40 cellular contexts compared by ENCODE assay signal in genomic region chr6:161540532-161540931, GRCh38.
"Had no signal": no experiment of that assay in that cellular context is flagged by ENCODE, and none has a peak within 500 bp of the region (broad histone marks: within the 10 kb centered on the region; RNA-seq: fewer than 3 reads in every experiment).

No MANE protein-coding gene starts in this region.

- H3K9me3 ChIP-seq: ascending aorta, colonic mucosa had no signal

- ATAC-seq: activated CD4-positive, alpha-beta T cell treated with anti-CD3 and anti-CD28 coated beads for 36 hours; activated CD4-positive, CD25-positive, alpha-beta regulatory T cell treated with anti-CD3 and anti-CD28 coated beads, Interleukin-2, amount 50 U/mL, for 24 hours; activated CD8-positive, alpha-beta memory T cell treated with anti-CD3 and anti-CD28 coated beads, Interleukin-2, amount 10 ng/mL, durations not matched to agents 7 days and 5 days; activated CD8-positive, alpha-beta T cell treated with anti-CD3 and anti-CD28 coated beads, Interleukin-2, amount 10 ng/mL, durations not matched to agents 7 days and 5 days; activated naive CD8-positive, alpha-beta T cell treated with anti-CD3 and anti-CD28 coated beads, Interleukin-2, amount 50 U/mL, for 24 hours; activated T-cell treated with anti-CD3 and anti-CD28 coated beads, Interleukin-2, amount 50 U/mL, for 72 hours; activated T-helper 17 cell treated with anti-CD3 and anti-CD28 coated beads, Interleukin-2, amount 50 U/mL, for 72 hours; WTC11 had no signal

- H3K27me3 ChIP-seq: ascending aorta, cardiac muscle cell, colonic mucosa had no signal

- H3K36me3 Mint-ChIP-seq: activated CD8-positive, alpha-beta memory T cell treated with anti-CD3 and anti-CD28 coated beads, Interleukin-2, amount 10 ng/mL, durations not matched to agents 7 days and 5 days; activated naive CD8-positive, alpha-beta T cell treated with anti-CD3 and anti-CD28 coated beads, Interleukin-2, amount 10 ng/mL, durations not matched to agents 7 days and 5 days; brain; WTC11 had no signal

- FAIRE-seq: bronchial epithelial cell had no signal

- H3K27ac ChIP-seq: ascending aorta, cardiac muscle cell, colonic mucosa, WERI-Rb-1 had no signal

- DNase-seq: activated CD4-positive, alpha-beta memory T cell treated with anti-CD3 and anti-CD28 coated beads, Interleukin-2, amount 10 ng/mL, durations not matched to agents 7 days and 5 days; activated CD4-positive, alpha-beta T cell treated with anti-CD3 and anti-CD28 coated beads for 1 hour; activated CD4-positive, alpha-beta T cell treated with anti-CD3 and anti-CD28 coated beads for 36 hours; activated CD4-positive, alpha-beta T cell treated with anti-CD3 and anti-CD28 coated beads for 48 hours; activated CD4-positive, alpha-beta T cell treated with anti-CD3 and anti-CD28 coated beads, Interleukin-2, amount 10 ng/mL, durations not matched to agents 7 days and 5 days; activated CD4-positive, alpha-beta T cell treated with anti-CD3 and anti-CD28 coated beads, Interleukin-2, amount 50 U/mL, for 48 hours; activated CD4-positive, CD25-positive, alpha-beta regulatory T cell; activated CD8-positive, alpha-beta memory T cell treated with anti-CD3 and anti-CD28 coated beads for 24 hours; activated CD8-positive, alpha-beta memory T cell treated with anti-CD3 and anti-CD28 coated beads, Interleukin-2, amount 10 ng/mL, durations not matched to agents 7 days and 5 days; activated CD8-positive, alpha-beta memory T cell treated with anti-CD3 and anti-CD28 coated beads, Interleukin-2, amount 50 U/mL, for 48 hours; activated CD8-positive, alpha-beta T cell treated with anti-CD3 and anti-CD28 coated beads, Interleukin-2, amount 10 ng/mL, durations not matched to agents 7 days and 5 days; activated effector memory CD4-positive, alpha-beta T cell treated with anti-CD3 and anti-CD28 coated beads, Interleukin-2, amount 50 U/mL, for 16 hours; activated gamma-delta T cell treated with Interleukin-2 at 50 U/mL for 16 hours; activated naive CD4-positive, alpha-beta T cell; activated naive CD4-positive, alpha-beta T cell treated with anti-CD3 and anti-CD28 coated beads for 36 hours; activated naive CD4-positive, alpha-beta T cell treated with anti-CD3 and anti-CD28 coated beads, Interleukin-2, amount 50 U/mL, for 16 hours; activated naive CD8-positive, alpha-beta T cell treated with anti-CD3 and anti-CD28 coated beads, Interleukin-2, amount 10 ng/mL, durations not matched to agents 7 days and 5 days; activated naive CD8-positive, alpha-beta T cell treated with anti-CD3 and anti-CD28 coated beads, Interleukin-2, amount 50 U/mL, for 24 hours; activated T-cell treated with anti-CD3 and anti-CD28 coated beads, Interleukin-2, amount 50 U/mL, for 24 hours; activated T-cell treated with anti-CD3 and anti-CD28 coated beads, Interleukin-2, amount 50 U/mL, for 72 hours; amygdala; anterior cingulate cortex; caudate nucleus; cerebellar nuclear complex; colonic mucosa; T-helper 2 cell; T-helper 9 cell; WERI-Rb-1 had no signal

- H3K4me3 ChIP-seq: ascending aorta, cardiac muscle cell, colonic mucosa had no signal

- H3K9me3 Mint-ChIP-seq: activated CD4-positive, alpha-beta memory T cell treated with anti-CD3 and anti-CD28 coated beads, Interleukin-2, amount 10 ng/mL, durations not matched to agents 7 days and 5 days; activated CD4-positive, alpha-beta T cell treated with anti-CD3 and anti-CD28 coated beads, Interleukin-2, amount 10 ng/mL, durations not matched to agents 7 days and 5 days; activated naive CD4-positive, alpha-beta T cell treated with anti-CD3 and anti-CD28 coated beads for 36 hours; activated naive CD8-positive, alpha-beta T cell treated with anti-CD3 and anti-CD28 coated beads, Interleukin-2, amount 10 ng/mL, durations not matched to agents 7 days and 5 days; activated naive CD8-positive, alpha-beta T cell treated with anti-CD3 and anti-CD28 coated beads, Interleukin-2, amount 50 U/mL, for 24 hours; activated T-cell treated with anti-CD3 and anti-CD28 coated beads, Interleukin-2, amount 50 U/mL, for 24 hours; activated T-cell treated with anti-CD3 and anti-CD28 coated beads, Interleukin-2, amount 50 U/mL, for 72 hours; activated T-helper 1 cell treated with anti-CD3 and anti-CD28 coated beads, Interleukin-12 subunit alpha, Interleukin-12 subunit beta, Interleukin-2, Interleukin-4 antibody, amounts not matched to agents 30 ng/mL and 10 ng/mL and 1 ng/mL, durations not matched to agents 14 hours and 24 hours and 36 hours; brain; central memory CD8-positive, alpha-beta T cell; T-helper 1 cell treated with Interleukin-12 subunit alpha and Interleukin-12 subunit beta and Interleukin-4 antibody, amounts not matched to agents 30 μg/mL and 1 μg/mL, for 36 hours; T-helper 2 cell treated with Interferon-gamma antibody and Interleukin-4, amounts not matched to agents 5 μg/mL and 100 μg/mL, for 36 hours; WTC11 had no signal

- H3K27ac Mint-ChIP-seq: activated CD4-positive, alpha-beta memory T cell treated with anti-CD3 and anti-CD28 coated beads, Interleukin-2, amount 10 ng/mL, durations not matched to agents 7 days and 5 days; activated CD4-positive, alpha-beta T cell treated with anti-CD3 and anti-CD28 coated beads for 36 hours; activated CD4-positive, alpha-beta T cell treated with anti-CD3 and anti-CD28 coated beads, Interleukin-2, amount 10 ng/mL, durations not matched to agents 7 days and 5 days; activated CD8-positive, alpha-beta memory T cell treated with anti-CD3 and anti-CD28 coated beads, Interleukin-2, amount 10 ng/mL, durations not matched to agents 7 days and 5 days; activated CD8-positive, alpha-beta T cell treated with anti-CD3 and anti-CD28 coated beads, Interleukin-2, amount 10 ng/mL, durations not matched to agents 7 days and 5 days; activated naive CD4-positive, alpha-beta T cell treated with anti-CD3 and anti-CD28 coated beads for 36 hours; activated naive CD8-positive, alpha-beta T cell; activated naive CD8-positive, alpha-beta T cell treated with anti-CD3 and anti-CD28 coated beads, Interleukin-2, amount 10 ng/mL, durations not matched to agents 7 days and 5 days; activated naive CD8-positive, alpha-beta T cell treated with anti-CD3 and anti-CD28 coated beads, Interleukin-2, amount 50 U/mL, for 24 hours; activated T-cell treated with anti-CD3 and anti-CD28 coated beads, Interleukin-2, amount 50 U/mL, for 24 hours; activated T-cell treated with anti-CD3 and anti-CD28 coated beads, Interleukin-2, amount 50 U/mL, for 72 hours; activated T-helper 1 cell treated with anti-CD3 and anti-CD28 coated beads, Interleukin-12 subunit alpha, Interleukin-12 subunit beta, Interleukin-2, Interleukin-4 antibody, amounts not matched to agents 30 ng/mL and 10 ng/mL and 1 ng/mL, durations not matched to agents 14 hours and 24 hours and 36 hours; activated T-helper 17 cell treated with anti-CD3 and anti-CD28 coated beads, Interleukin-2, amount 50 U/mL, for 72 hours; brain; T-helper 1 cell treated with Interleukin-12 subunit alpha and Interleukin-12 subunit beta and Interleukin-4 antibody, amounts not matched to agents 30 μg/mL and 1 μg/mL, for 36 hours; T-helper 2 cell treated with Interferon-gamma antibody and Interleukin-4, amounts not matched to agents 5 μg/mL and 100 μg/mL, for 36 hours; WTC11 had no signal

- H3K4me1 ChIP-seq: ascending aorta, colonic mucosa had no signal

- H3K36me3 ChIP-seq: ascending aorta, cardiac muscle cell, colonic mucosa, WERI-Rb-1 had no signal
